Comparison of ENCODE assay signal across 8 cellular contexts in genomic region chr5:13478831-13479465, GRCh38.
DNase-seq lines count a peak whose midpoint lies in the region; ATAC-seq, FAIRE-seq and TF ChIP-seq lines count a peak whose summit lies in the region.

No MANE protein-coding gene starts in this region.

- H3K4me1 Mint-ChIP-seq in activated CD4-positive, alpha-beta T cell treated with anti-CD3 and anti-CD28 coated beads, Interleukin-2, amount 10 ng/mL, durations not matched to agents 24 days and 14 days: no peaks in the 10 kb centered on the region

- no peak for FAIRE-seq in bronchial epithelial cell (lab: Jason Lieb, UNC)

- no peaks in the 10 kb centered on the region for H3K9me3 Mint-ChIP-seq in activated CD4-positive, alpha-beta T cell treated with anti-CD3 and anti-CD28 coated beads, Interleukin-2, amount 10 ng/mL, durations not matched to agents 24 days and 14 days

- H3K36me3 Mint-ChIP-seq in activated CD4-positive, alpha-beta T cell treated with anti-CD3 and anti-CD28 coated beads, Interleukin-2, amount 10 ng/mL, durations not matched to agents 24 days and 14 days (ENCODE audit: low read depth): no peaks in the 10 kb centered on the region

- intact Hi-C loops in activated CD4-positive, alpha-beta T cell treated with anti-CD3 and anti-CD28 coated beads, Interleukin-2, amount 10 ng/mL, durations not matched to agents 24 days and 14 days (cut with micrococcal nuclease): no loop called here

- peak; percentile 61 for ATAC-seq in HG02759 (IDR thresholded peaks at IDR 0.05; ENCODE audit: unreplicated experiment)
- no peak for ATAC-seq in HG02571 (IDR thresholded peaks at IDR 0.05; ENCODE audit: unreplicated experiment)
- no peak for ATAC-seq in GM21423 (IDR thresholded peaks at IDR 0.05; ENCODE audit: unreplicated experiment)

- no peak overlapping the region for H3K27ac Mint-ChIP-seq in activated CD4-positive, alpha-beta T cell treated with anti-CD3 and anti-CD28 coated beads, Interleukin-2, amount 10 ng/mL, durations not matched to agents 24 days and 14 days

- no peaks in the 10 kb centered on the region for H3K27me3 Mint-ChIP-seq in activated CD4-positive, alpha-beta T cell treated with anti-CD3 and anti-CD28 coated beads, Interleukin-2, amount 10 ng/mL, durations not matched to agents 24 days and 14 days

- H3K4me3 ChIP-seq in bronchial epithelial cell (ENCODE audit: low read depth, low read length): no peak overlapping the region

- no peaks in the 10 kb centered on the region for H3K27me3 ChIP-seq in bronchial epithelial cell (ENCODE audit: control insufficient read depth, insufficient read depth, low read length)

- peak; percentile 64 for TF ChIP-seq CTCF in bronchial epithelial cell (IDR thresholded peaks at IDR 0.05; ENCODE audit: insufficient read depth, low read length, severe bottlenecking)

- no peak overlapping the region for H3K4me3 Mint-ChIP-seq in activated CD4-positive, alpha-beta T cell treated with anti-CD3 and anti-CD28 coated beads, Interleukin-2, amount 10 ng/mL, durations not matched to agents 24 days and 14 days

- no peaks in the 10 kb centered on the region for H3K36me3 ChIP-seq in bronchial epithelial cell (ENCODE audit: control insufficient read depth, insufficient read depth, low read length)

- peak; percentile 3 for DNase-seq in DMS 273 treated with DMSO at 0.1 percent for 48 hours (lab: John Stamatoyannopoulos, UW)
- peak; percentile 67 for DNase-seq in NCI-H526 treated with DMSO at 0.1 percent for 48 hours (lab: John Stamatoyannopoulos, UW)
- DNase-seq in bronchial epithelial cell (ENCODE audit: low read depth): peak; percentile 64
- peak; percentile 37 to 46 for DNase-seq in lung microvascular endothelial cell (ENCODE audit: low read depth in 2 of 2)
- DNase-seq in activated CD4-positive, alpha-beta T cell treated with anti-CD3 and anti-CD28 coated beads, Interleukin-2, amount 10 ng/mL, durations not matched to agents 24 days and 14 days: no peak
